ENCODE assay signal across 2 cellular contexts in genomic region chr11:12367057-12367456, GRCh38. TPM values are rescaled to one million over a fixed set of nuclear protein-coding genes. Genes with fewer than 3 reads are reported as not detected.
"Had no signal": no experiment of that assay in that cellular context is flagged by ENCODE, and none has a peak within 500 bp of the region (broad histone marks: within the 10 kb centered on the region; RNA-seq: fewer than 3 reads in every experiment).

No MANE protein-coding gene starts in this region.

RNA-seq across cellular contexts. Expression of gene PARVA, which starts 10.3 kb away (rescaled TPM):
- polyA plus RNA-seq: IgD-negative memory B cell, K562 had no signal
